ENCODE assay signal across 8 cellular contexts in genomic region chr19:52820472-52821205, GRCh38. TPM values are rescaled to one million over a fixed set of nuclear protein-coding genes. Genes with fewer than 3 reads are reported as not detected.
DNase-seq lines count a peak whose midpoint lies in the region; ATAC-seq and TF ChIP-seq lines count a peak whose summit lies in the region.
"Not testable (repeated sequence)": the region's sequence is repeated elsewhere in the genome, so short reads cannot be mapped to it uniquely, and the experiment has no call there.

No MANE protein-coding gene starts in this region.

- H3K4me1 Mint-ChIP-seq in CD4-positive, CD25-positive, alpha-beta regulatory T cell = peaks cover 14 to 30% (median 20%) of the 10 kb centered on the region in 4 donors
- H3K4me1 Mint-ChIP-seq in activated naive CD8-positive, alpha-beta T cell treated with anti-CD3 and anti-CD28 coated beads, Interleukin-2, amount 10 ng/mL, durations not matched to agents 7 days and 5 days = not testable (repeated sequence)

- H3K27ac ChIP-seq in CD4-positive, CD25-positive, alpha-beta regulatory T cell (ENCODE audit: insufficient read depth, low read length, poor library complexity, severe bottlenecking) = peak overlapping the region; percentile 33
- H3K27ac ChIP-seq in SJSA1 = not testable (repeated sequence)
- peak overlapping the region in 1 of 2 donors; percentile 32 for H3K27ac ChIP-seq in mucosa of rectum (ENCODE audit: low read depth in 2 of 2, low read length in 2 of 2)

- H3K27me3 Mint-ChIP-seq in CD4-positive, CD25-positive, alpha-beta regulatory T cell; activated naive CD8-positive, alpha-beta T cell treated with anti-CD3 and anti-CD28 coated beads, Interleukin-2, amount 10 ng/mL, durations not matched to agents 7 days and 5 days: not testable (repeated sequence)

- peaks cover 30% of the 10 kb centered on the region for H3K36me3 Mint-ChIP-seq in CD4-positive, CD25-positive, alpha-beta regulatory T cell
- H3K36me3 Mint-ChIP-seq in activated naive CD8-positive, alpha-beta T cell treated with anti-CD3 and anti-CD28 coated beads, Interleukin-2, amount 10 ng/mL, durations not matched to agents 7 days and 5 days = peaks cover 45% of the 10 kb centered on the region

- DNase-seq in CD4-positive, CD25-positive, alpha-beta regulatory T cell = peak in 1 of 3 donors; percentile 33
- peak in 1 of 2 experiments; percentile 20 for DNase-seq in SJSA1 (ENCODE audit: low read depth in 1 of 2, low spot score in 2 of 2)
- DNase-seq in activated naive CD8-positive, alpha-beta T cell treated with anti-CD3 and anti-CD28 coated beads, Interleukin-2, amount 10 ng/mL, durations not matched to agents 7 days and 5 days = peak; percentile 56
- DNase-seq in fibroblast of villous mesenchyme (ENCODE audit: low read depth) = peak; percentile 34
- DNase-seq in stimulated activated CD4-positive, alpha-beta T cell treated with anti-CD3 and anti-CD28 coated beads, Interleukin-4, amount 100 ng/mL, for 1 hour = peak; percentile 24

- peaks cover 22% of the 10 kb centered on the region for H3K36me3 ChIP-seq in CD4-positive, CD25-positive, alpha-beta regulatory T cell (ENCODE audit: control insufficient read depth, insufficient read depth, low read length)
- H3K36me3 ChIP-seq in SJSA1 (peaks cover 14% of the 10 kb centered on the region), mucosa of rectum (ENCODE audit: control insufficient read depth in 2 of 2, insufficient read depth in 2 of 2, low read length in 2 of 2) (peaks cover 7 to 17% of the 10 kb centered on the region in 2 donors)

- TF ChIP-seq CTCF in fibroblast of villous mesenchyme (IDR thresholded peaks at IDR 0.05; ENCODE audit: insufficient read depth, low read depth, low read length) = not testable (repeated sequence)

- H3K4me3 ChIP-seq in CD4-positive, CD25-positive, alpha-beta regulatory T cell (ENCODE audit: low read depth, low read length) = peak overlapping the region; percentile 83
- H3K4me3 ChIP-seq in SJSA1 (peak overlapping the region; percentile 37), fibroblast of villous mesenchyme (ENCODE audit: low read depth, low read length) (peak overlapping the region; percentile 75), mucosa of rectum (ENCODE audit: low read length in 2 of 2) (peak overlapping the region; percentile 76 to 86)

- H3K4me1 ChIP-seq in CD4-positive, CD25-positive, alpha-beta regulatory T cell (ENCODE audit: control insufficient read depth, insufficient read depth, low read length, poor library complexity, severe bottlenecking); SJSA1 (replicated peaks); mucosa of rectum (ENCODE audit: control insufficient read depth in 2 of 2, insufficient read depth in 2 of 2, low read length in 2 of 2): not testable (repeated sequence)

- H3K4me3 Mint-ChIP-seq in CD4-positive, CD25-positive, alpha-beta regulatory T cell = peak overlapping the region; percentile 91 to 96 (median 96)
- H3K4me3 Mint-ChIP-seq in activated naive CD8-positive, alpha-beta T cell treated with anti-CD3 and anti-CD28 coated beads, Interleukin-2, amount 10 ng/mL, durations not matched to agents 7 days and 5 days = peak overlapping the region; percentile 95

- H3K9me3 ChIP-seq in CD4-positive, CD25-positive, alpha-beta regulatory T cell (ENCODE audit: control insufficient read depth in 2 of 2, low read length in 2 of 2); SJSA1 (replicated peaks); mucosa of rectum (ENCODE audit: control insufficient read depth in 2 of 2, low read length in 2 of 2): not testable (repeated sequence)

- not testable (repeated sequence) for H3K27me3 ChIP-seq in CD4-positive, CD25-positive, alpha-beta regulatory T cell (ENCODE audit: control insufficient read depth, insufficient read depth, low read length); SJSA1 (replicated peaks); mucosa of rectum (ENCODE audit: control insufficient read depth in 2 of 2, insufficient read depth in 2 of 2, low read length in 2 of 2)

- H3K27ac Mint-ChIP-seq in CD4-positive, CD25-positive, alpha-beta regulatory T cell = peak overlapping the region; percentile 90 to 96 (median 92)
- H3K27ac Mint-ChIP-seq in activated naive CD8-positive, alpha-beta T cell treated with anti-CD3 and anti-CD28 coated beads, Interleukin-2, amount 10 ng/mL, durations not matched to agents 7 days and 5 days = peak overlapping the region; percentile 91

- POLR2A ChIA-PET in activated naive CD8-positive, alpha-beta T cell treated with anti-CD3 and anti-CD28 coated beads, Interleukin-2, amount 10 ng/mL, durations not matched to agents 7 days and 5 days (lab: Charles Lee) = interaction anchor here (0.6 kb wide), 1 partner anchor 290 kb away, joined by 3 read pairs; no protein-coding TSS in a partner anchor

- peaks cover 0 to 27% (median 11%) of the 10 kb centered on the region in 7 donors for H3K9me3 Mint-ChIP-seq in CD4-positive, CD25-positive, alpha-beta regulatory T cell
- H3K9me3 Mint-ChIP-seq in activated naive CD8-positive, alpha-beta T cell treated with anti-CD3 and anti-CD28 coated beads, Interleukin-2, amount 10 ng/mL, durations not matched to agents 7 days and 5 days = peaks cover 23% of the 10 kb centered on the region

- ATAC-seq in CD4-positive, CD25-positive, alpha-beta regulatory T cell (ENCODE audit: low read depth in 2 of 2) = not testable (repeated sequence)
- peak; percentile 11 for ATAC-seq in GM21367 (IDR thresholded peaks at IDR 0.05; ENCODE audit: unreplicated experiment)
- ATAC-seq in HG03520 (IDR thresholded peaks at IDR 0.05; ENCODE audit: unreplicated experiment) = peak; percentile 35
- peak; percentile 35 for ATAC-seq in activated naive CD8-positive, alpha-beta T cell treated with anti-CD3 and anti-CD28 coated beads, Interleukin-2, amount 10 ng/mL, durations not matched to agents 7 days and 5 days (ENCODE audit: low read depth)

- peak overlapping the region; percentile 76 to 81 for H3K9ac ChIP-seq in mucosa of rectum (ENCODE audit: low read depth in 1 of 2, low read length in 2 of 2)

RNA-seq across cellular contexts. Expression of gene ZNF28, which starts 0.8 kb away (rescaled TPM):
- total RNA-seq in CD4-positive, CD25-positive, alpha-beta regulatory T cell = 6.6 TPM
- polyA plus RNA-seq in CD4-positive, CD25-positive, alpha-beta regulatory T cell = 10 to 100 TPM; 17.7 to 31.8 (median 21.5) TPM
- total RNA-seq in SJSA1 (2014; rRNA removed; shearing (Covaris generic)) = 12.9 and 29.1 TPM in 2 replicates
- total RNA-seq in activated naive CD8-positive, alpha-beta T cell treated with anti-CD3 and anti-CD28 coated beads, Interleukin-2, amount 10 ng/mL, durations not matched to agents 7 days and 5 days = 10 to 100 TPM; 24.2 to 27.4 TPM
- 11.3 and 18.6 TPM in 2 replicates for total RNA-seq in fibroblast of villous mesenchyme

RNA-seq across cellular contexts. Expression of gene ZNF600, which starts 34.0 kb away (rescaled TPM):
- 22.3 TPM for total RNA-seq in CD4-positive, CD25-positive, alpha-beta regulatory T cell
- polyA plus RNA-seq in CD4-positive, CD25-positive, alpha-beta regulatory T cell = 10 to 100 TPM in 2 of 4 donors, 1 to 10 TPM in 2; 4.3 to 20.8 (median 14.3) TPM
- 2.1 and 2.9 TPM in 2 replicates for total RNA-seq in SJSA1 (2014; rRNA removed; shearing (Covaris generic))
- total RNA-seq in activated naive CD8-positive, alpha-beta T cell treated with anti-CD3 and anti-CD28 coated beads, Interleukin-2, amount 10 ng/mL, durations not matched to agents 7 days and 5 days = 10 to 100 TPM; 44.3 to 47.3 TPM
- total RNA-seq in fibroblast of villous mesenchyme = 2.3 and 5.6 TPM in 2 replicates

RNA-seq across cellular contexts. Expression of gene ZNF468, which starts 36.8 kb away (rescaled TPM):
- 14.9 TPM for total RNA-seq in CD4-positive, CD25-positive, alpha-beta regulatory T cell
- 10 to 100 TPM; 15.7 to 26.5 (median 18.0) TPM for polyA plus RNA-seq in CD4-positive, CD25-positive, alpha-beta regulatory T cell
- total RNA-seq in SJSA1 (2014; rRNA removed; shearing (Covaris generic)) = 25.5 and 37.5 TPM in 2 replicates
- 10 to 100 TPM; 23.8 to 24.2 TPM for total RNA-seq in activated naive CD8-positive, alpha-beta T cell treated with anti-CD3 and anti-CD28 coated beads, Interleukin-2, amount 10 ng/mL, durations not matched to agents 7 days and 5 days
- 12.6 and 16.8 TPM in 2 replicates for total RNA-seq in fibroblast of villous mesenchyme
